In the genomic region with DNA sequence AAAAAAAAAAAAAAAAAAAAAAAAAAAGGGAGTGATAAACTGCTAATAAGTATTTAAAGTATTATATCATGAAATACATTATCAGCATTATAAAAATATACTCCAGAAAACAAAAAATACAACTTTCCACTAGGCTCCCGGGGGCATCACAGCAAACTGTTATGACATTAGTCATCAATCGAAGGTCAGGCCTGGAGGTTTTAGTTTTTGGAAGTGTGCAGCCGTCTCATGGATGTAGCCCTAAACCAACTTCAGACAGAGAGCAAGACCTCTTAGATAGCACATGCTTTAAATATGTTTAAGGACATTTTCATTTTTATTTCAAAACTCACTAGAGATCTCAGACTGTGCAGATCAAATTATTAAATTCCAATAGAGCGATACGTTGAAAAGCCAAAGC, we compare ENCODE assay signal across 11 cellular contexts.
DNase-seq lines count a peak whose midpoint lies in the region; ATAC-seq and TF ChIP-seq lines count a peak whose summit lies in the region.
"Had no signal": no experiment of that assay in that cellular context is flagged by ENCODE, and none has a peak within 500 bp of the region (broad histone marks: within the 10 kb centered on the region; RNA-seq: fewer than 3 reads in every experiment).

No MANE protein-coding gene starts in this region.

- CTCF ChIA-PET in activated naive CD4-positive, alpha-beta T cell treated with anti-CD3 and anti-CD28 coated beads, Interleukin-2, amount 10 ng/mL, durations not matched to agents 7 days and 5 days (lab: Charles Lee), result interaction anchor here (1.4 kb wide), 1 partner anchor 13 kb away, joined by 4 read pairs; no protein-coding TSS in a partner anchor
- CTCF ChIA-PET in activated naive CD4-positive, alpha-beta T cell treated with anti-CD3 and anti-CD28 coated beads for 36 hours (lab: Charles Lee), result no interaction called here

- no peak for ATAC-seq in stimulated activated memory B cell treated with anti-CD40 and anti-IgM and Interleukin-4, amounts not matched to agents 10 μg/mL and 1 μg/mL and 100 μg/mL, for 72 hours

- H3K9ac ChIP-seq in SK-N-MC (ENCODE audit: insufficient read length), result no peak overlapping the region

- peaks cover 33% of the 10 kb centered on the region for H3K4me1 Mint-ChIP-seq in activated naive CD4-positive, alpha-beta T cell treated with anti-CD3 and anti-CD28 coated beads, Interleukin-2, amount 10 ng/mL, durations not matched to agents 7 days and 5 days
- peaks cover 16% of the 10 kb centered on the region for H3K4me1 Mint-ChIP-seq in activated naive CD4-positive, alpha-beta T cell treated with anti-CD3 and anti-CD28 coated beads for 36 hours (ENCODE audit: low read depth)
- peaks cover 27% of the 10 kb centered on the region for H3K4me1 Mint-ChIP-seq in stimulated activated memory B cell treated with anti-CD40 and anti-IgM and Interleukin-4, amounts not matched to agents 10 μg/mL and 1 μg/mL and 100 μg/mL, for 72 hours

- H3K4me3 ChIP-seq in SK-N-MC (no peak overlapping the region), fibroblast of the aortic adventitia (ENCODE audit: low read depth, low read length) (no peak overlapping the region)

- DNase-seq in activated naive CD4-positive, alpha-beta T cell treated with anti-CD3 and anti-CD28 coated beads, Interleukin-2, amount 10 ng/mL, durations not matched to agents 7 days and 5 days, result no peak
- DNase-seq in activated naive CD4-positive, alpha-beta T cell treated with anti-CD3 and anti-CD28 coated beads for 36 hours, result no peak
- DNase-seq in SK-N-MC (ENCODE audit: low read depth, low spot score) (no peak), fibroblast of the aortic adventitia (ENCODE audit: low read depth) (peak; percentile 27), AML-193 (lab: John Stamatoyannopoulos, UW) (no peak), NCI-H2029 (lab: John Stamatoyannopoulos, UW) (no peak), H4 (ENCODE audit: low spot score) (no peak)
- DNase-seq: amniotic stem cell, head of caudate nucleus, T1000 had no signal

- H3K4me3 Mint-ChIP-seq in activated naive CD4-positive, alpha-beta T cell treated with anti-CD3 and anti-CD28 coated beads, Interleukin-2, amount 10 ng/mL, durations not matched to agents 7 days and 5 days, result no peak overlapping the region
- no peak overlapping the region for H3K4me3 Mint-ChIP-seq in activated naive CD4-positive, alpha-beta T cell treated with anti-CD3 and anti-CD28 coated beads for 36 hours
- H3K4me3 Mint-ChIP-seq in stimulated activated memory B cell treated with anti-CD40 and anti-IgM and Interleukin-4, amounts not matched to agents 10 μg/mL and 1 μg/mL and 100 μg/mL, for 72 hours, result no peak overlapping the region

- no peak for TF ChIP-seq CTCF in fibroblast of the aortic adventitia (IDR thresholded peaks at IDR 0.05; ENCODE audit: insufficient read depth, low read length)

- H3K9me3 Mint-ChIP-seq in activated naive CD4-positive, alpha-beta T cell treated with anti-CD3 and anti-CD28 coated beads, Interleukin-2, amount 10 ng/mL, durations not matched to agents 7 days and 5 days, result peaks cover 3% of the 10 kb centered on the region
- H3K9me3 Mint-ChIP-seq in activated naive CD4-positive, alpha-beta T cell treated with anti-CD3 and anti-CD28 coated beads for 36 hours, result no peaks in the 10 kb centered on the region
- peaks cover 3% of the 10 kb centered on the region for H3K9me3 Mint-ChIP-seq in stimulated activated memory B cell treated with anti-CD40 and anti-IgM and Interleukin-4, amounts not matched to agents 10 μg/mL and 1 μg/mL and 100 μg/mL, for 72 hours

- H3K36me3 ChIP-seq in SK-N-MC (ENCODE audit: insufficient read depth, low read length), result no peaks in the 10 kb centered on the region

- intact Hi-C loops in activated naive CD4-positive, alpha-beta T cell treated with anti-CD3 and anti-CD28 coated beads for 36 hours (cut with micrococcal nuclease), result no loop called here

- H3K27ac Mint-ChIP-seq in activated naive CD4-positive, alpha-beta T cell treated with anti-CD3 and anti-CD28 coated beads, Interleukin-2, amount 10 ng/mL, durations not matched to agents 7 days and 5 days, result peak overlapping the region; percentile 38
- H3K27ac Mint-ChIP-seq in activated naive CD4-positive, alpha-beta T cell treated with anti-CD3 and anti-CD28 coated beads for 36 hours, result no peak overlapping the region
- H3K27ac Mint-ChIP-seq in stimulated activated memory B cell treated with anti-CD40 and anti-IgM and Interleukin-4, amounts not matched to agents 10 μg/mL and 1 μg/mL and 100 μg/mL, for 72 hours, result peak overlapping the region; percentile 89

- H3K9me3 ChIP-seq in SK-N-MC (ENCODE audit: low read depth, low read length), result no peaks in the 10 kb centered on the region

- peaks cover 11% of the 10 kb centered on the region for H3K36me3 Mint-ChIP-seq in activated naive CD4-positive, alpha-beta T cell treated with anti-CD3 and anti-CD28 coated beads, Interleukin-2, amount 10 ng/mL, durations not matched to agents 7 days and 5 days
- H3K36me3 Mint-ChIP-seq in activated naive CD4-positive, alpha-beta T cell treated with anti-CD3 and anti-CD28 coated beads for 36 hours (ENCODE audit: low read depth), result peaks cover 3% of the 10 kb centered on the region
- peaks cover 13% of the 10 kb centered on the region for H3K36me3 Mint-ChIP-seq in stimulated activated memory B cell treated with anti-CD40 and anti-IgM and Interleukin-4, amounts not matched to agents 10 μg/mL and 1 μg/mL and 100 μg/mL, for 72 hours

- H3K27ac ChIP-seq in SK-N-MC, result 0 out of 2 replicates have a peak overlapping the region, but pooled peaks have one; percentile 90

- H3K27me3 Mint-ChIP-seq in activated naive CD4-positive, alpha-beta T cell treated with anti-CD3 and anti-CD28 coated beads, Interleukin-2, amount 10 ng/mL, durations not matched to agents 7 days and 5 days, result peaks cover 3% of the 10 kb centered on the region
- H3K27me3 Mint-ChIP-seq in activated naive CD4-positive, alpha-beta T cell treated with anti-CD3 and anti-CD28 coated beads for 36 hours (ENCODE audit: low read depth), result peaks cover 14% of the 10 kb centered on the region
- H3K27me3 Mint-ChIP-seq in stimulated activated memory B cell treated with anti-CD40 and anti-IgM and Interleukin-4, amounts not matched to agents 10 μg/mL and 1 μg/mL and 100 μg/mL, for 72 hours, result no peaks in the 10 kb centered on the region
